25 cellular contexts compared by ENCODE assay signal in the genomic region with DNA sequence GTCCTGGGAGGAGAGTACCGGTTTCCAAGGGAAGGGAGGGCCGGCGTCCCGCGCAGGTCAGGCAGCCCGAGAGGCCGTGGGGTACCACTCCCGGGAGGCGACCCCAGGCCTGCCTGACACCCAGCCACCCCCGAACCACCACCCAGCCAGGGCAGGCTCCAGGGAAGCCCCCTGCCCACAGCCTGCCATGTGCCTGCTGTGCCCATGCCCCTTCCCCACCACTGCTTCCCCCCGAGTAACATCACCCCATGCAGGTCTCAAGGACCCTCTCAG.
"Had no signal": no experiment of that assay in that cellular context is flagged by ENCODE, and none has a peak within 500 bp of the region (broad histone marks: within the 10 kb centered on the region; RNA-seq: fewer than 3 reads in every experiment).

No MANE protein-coding gene starts in this region.

- H3K9me3 Mint-ChIP-seq: naive thymus-derived CD8-positive, alpha-beta T cell; stimulated activated effector memory CD8-positive, alpha-beta T cell treated with anti-CD3 and anti-CD28 coated beads, Interleukin-12 subunit alpha, Interleukin-12 subunit beta, amount 100 ng/mL, for 72 hours had no signal

- DNase-seq: central memory CD4-positive, alpha-beta T cell; dorsolateral prefrontal cortex; effector CD4-positive, alpha-beta T cell; foreskin fibroblast; gastrocnemius medialis; heart left ventricle; hippocampal formation; left cardiac atrium; left lung; mesenchymal stem cell; midbrain; naive thymus-derived CD8-positive, alpha-beta T cell; pancreas; sigmoid colon; stimulated activated CD4-positive, alpha-beta T cell treated with anti-CD3 and anti-CD28 coated beads, Interleukin-2, amount 100 ng/mL, for 24 hours; stimulated activated CD4-positive, alpha-beta T cell treated with anti-CD3 and anti-CD28 coated beads, Interleukin-4, amount 100 ng/mL, for 24 hours; stimulated activated naive CD8-positive, alpha-beta T cell treated with anti-CD3 and anti-CD28 coated beads, Interleukin-15, Interleukin-2, amounts not matched to agents 100 U/mL and 50 U/mL, for 24 hours; substantia nigra; testis; tibial artery had no signal

- H3K4me3 ChIP-seq: dorsolateral prefrontal cortex, gastrocnemius medialis, heart left ventricle, left lung, pancreas, prostate gland, right atrium auricular region, sigmoid colon, testis, tibial artery, upper lobe of left lung had no signal

- H3K27me3 ChIP-seq: dorsolateral prefrontal cortex, gastrocnemius medialis, heart left ventricle, pancreas, right atrium auricular region, testis, upper lobe of left lung had no signal

- H3K27ac Mint-ChIP-seq: stimulated activated effector memory CD8-positive, alpha-beta T cell treated with anti-CD3 and anti-CD28 coated beads, Interleukin-12 subunit alpha, Interleukin-12 subunit beta, amount 100 ng/mL, for 72 hours had no signal

- H3K27ac ChIP-seq: dorsolateral prefrontal cortex, gastrocnemius medialis, heart left ventricle, left lung, neutrophil, pancreas, prostate gland, right atrium auricular region, sigmoid colon, testis, tibial artery, upper lobe of left lung had no signal

- H3K4me3 Mint-ChIP-seq: stimulated activated effector memory CD8-positive, alpha-beta T cell treated with anti-CD3 and anti-CD28 coated beads, Interleukin-12 subunit alpha, Interleukin-12 subunit beta, amount 100 ng/mL, for 72 hours had no signal

- H3K27me3 Mint-ChIP-seq: naive thymus-derived CD8-positive, alpha-beta T cell had no signal

- ATAC-seq: gastrocnemius medialis; heart left ventricle; left cardiac atrium; left lung; naive thymus-derived CD8-positive, alpha-beta T cell; pancreas; stimulated activated effector memory CD8-positive, alpha-beta T cell treated with anti-CD3 and anti-CD28 coated beads, Interleukin-12 subunit alpha, Interleukin-12 subunit beta, amount 100 ng/mL, for 72 hours; stimulated activated naive CD8-positive, alpha-beta T cell treated with anti-CD3 and anti-CD28 coated beads, Interleukin-15, Interleukin-2, amounts not matched to agents 100 U/mL and 50 U/mL, for 24 hours had no signal

- H3K9me3 ChIP-seq: gastrocnemius medialis, heart left ventricle, left lung, neutrophil, pancreas, prostate gland, right atrium auricular region, sigmoid colon, testis, tibial artery, upper lobe of left lung had no signal

- H3K36me3 ChIP-seq: gastrocnemius medialis, left lung, neutrophil, pancreas, prostate gland, right atrium auricular region, sigmoid colon, upper lobe of left lung had no signal

- H3K36me3 Mint-ChIP-seq: naive thymus-derived CD8-positive, alpha-beta T cell; stimulated activated effector memory CD8-positive, alpha-beta T cell treated with anti-CD3 and anti-CD28 coated beads, Interleukin-12 subunit alpha, Interleukin-12 subunit beta, amount 100 ng/mL, for 72 hours had no signal
